In the genomic region with DNA sequence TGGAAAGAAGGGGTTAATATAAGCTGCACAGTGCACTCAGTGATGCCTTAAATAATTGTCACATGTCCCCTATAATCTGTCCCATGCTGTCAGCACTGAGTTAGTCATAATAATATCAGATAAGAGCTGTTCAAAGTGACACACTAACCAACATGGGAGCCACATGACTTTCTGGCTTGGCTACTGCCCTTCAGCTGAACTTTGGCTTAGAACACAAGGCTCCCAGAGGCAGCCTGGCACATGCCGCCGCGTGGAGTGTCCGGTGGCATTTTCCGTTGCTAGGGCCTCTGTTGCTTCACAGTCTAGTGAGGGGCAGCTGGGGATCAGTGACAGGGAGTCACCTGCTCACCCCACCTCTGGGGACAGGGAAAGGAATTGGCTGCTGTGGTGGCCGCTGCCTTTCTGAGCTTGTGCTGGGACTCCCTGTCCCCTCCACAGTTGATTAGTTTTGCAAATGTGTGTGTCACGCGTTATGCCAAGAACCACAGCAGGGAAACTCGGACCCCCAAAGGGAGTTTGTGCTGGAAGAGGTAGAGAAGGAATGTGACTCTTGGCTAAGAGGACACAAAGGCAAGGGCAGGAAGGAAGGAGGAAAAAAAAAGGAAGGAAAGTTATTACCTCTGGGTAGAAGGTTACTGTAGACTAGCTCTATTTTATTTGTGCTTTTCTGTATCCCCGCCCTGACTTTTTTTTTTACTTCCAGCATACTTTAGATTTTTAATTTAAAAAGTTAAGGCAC, we compare ENCODE assay signal across 11 cellular contexts. TPM values are rescaled to one million over a fixed set of nuclear protein-coding genes. Genes with fewer than 3 reads are reported as not detected.
DNase-seq lines count a peak whose midpoint lies in the region; ATAC-seq and TF ChIP-seq lines count a peak whose summit lies in the region.
"Had no signal": no experiment of that assay in that cellular context is flagged by ENCODE, and none has a peak within 500 bp of the region (broad histone marks: within the 10 kb centered on the region; RNA-seq: fewer than 3 reads in every experiment).

No MANE protein-coding gene starts in this region.

- TF ChIP-seq CTCF in GM23338 (conservative IDR thresholded peaks at IDR 0.05; ENCODE audit: low read depth in 2 of 2), result no peak
- TF ChIP-seq CTCF in choroid plexus epithelial cell (conservative IDR thresholded peaks at IDR 0.05; ENCODE audit: low read depth, low read length), result no peak
- no peak for TF ChIP-seq CTCF in retinal pigment epithelial cell (conservative IDR thresholded peaks at IDR 0.05; ENCODE audit: low read depth, low read length)

- peaks cover 4% of the 10 kb centered on the region; the same call in 1 of the 3 replicates for H3K9me3 Mint-ChIP-seq in GM23338

- no peak overlapping the region; the same call in 1 of the 2 replicates for H3K27ac Mint-ChIP-seq in GM23338
- H3K27ac Mint-ChIP-seq: CD8-positive, alpha-beta memory T cell had no signal

- no peaks in the 10 kb centered on the region for H3K36me3 ChIP-seq in GM23338 (ENCODE audit: insufficient read depth)

- no peaks in the 10 kb centered on the region for H4K20me1 ChIP-seq in GM23338 (replicated peaks; ENCODE audit: insufficient read depth)

- H3K4me1 ChIP-seq in GM23338 (ENCODE audit: insufficient read depth), result peaks cover 38% of the 10 kb centered on the region

- H3K4me2 ChIP-seq in GM23338, result peak overlapping the region; percentile 53; the same call in 1 of the 2 replicates

- peaks cover 54% of the 10 kb centered on the region for H3K4me1 Mint-ChIP-seq in GM23338
- H3K4me1 Mint-ChIP-seq: CD8-positive, alpha-beta memory T cell had no signal

- DNase-seq in GM23338 (ENCODE audit: low spot score) (peak; percentile 17), choroid plexus epithelial cell (ENCODE audit: low read depth) (peak; percentile 41), kidney tubule cell (ENCODE audit: low spot score) (peak; percentile 66), retinal pigment epithelial cell (ENCODE audit: low read depth) (peak; percentile 96), GM19238 (ENCODE audit: insufficient read length, low spot score) (no peak), NCI-H2107 (lab: John Stamatoyannopoulos, UW) (no peak)
- DNase-seq in activated CD4-positive, alpha-beta T cell treated with anti-CD3 and anti-CD28 coated beads, Interleukin-2, amount 50 U/mL, for 48 hours, result no peak
- DNase-seq: amniotic stem cell; CD8-positive, alpha-beta memory T cell had no signal

- H3K4me3 Mint-ChIP-seq in GM23338, result no peak overlapping the region
- H3K4me3 Mint-ChIP-seq: CD8-positive, alpha-beta memory T cell had no signal

- no peaks in the 10 kb centered on the region for H3F3A ChIP-seq in GM23338 (replicated peaks; ENCODE audit: low read depth)

- no peaks in the 10 kb centered on the region for H3K9me2 ChIP-seq in GM23338 (ENCODE audit: insufficient read depth)

- H3K27me3 Mint-ChIP-seq in GM23338 (ENCODE audit: insufficient read depth, low read depth, poor library complexity), result peaks cover 4% of the 10 kb centered on the region
- H3K27me3 Mint-ChIP-seq: CD8-positive, alpha-beta memory T cell had no signal

- no peak; the same call in 2 of the 3 replicates for ATAC-seq in GM23338
- no peak for ATAC-seq in HG03457 (IDR thresholded peaks at IDR 0.05; ENCODE audit: unreplicated experiment)

- no peak overlapping the region for H3K27ac ChIP-seq in GM23338 (ENCODE audit: low read depth)
- H3K27ac ChIP-seq: VCaP had no signal

- H3K27me3 ChIP-seq in GM23338 (ENCODE audit: insufficient read depth), result no peaks in the 10 kb centered on the region

- no peaks in the 10 kb centered on the region for H3K79me2 ChIP-seq in GM23338 (replicated peaks; ENCODE audit: insufficient read depth)

- no peak overlapping the region for H3K4me3 ChIP-seq in GM23338
- no peak overlapping the region for H3K4me3 ChIP-seq in choroid plexus epithelial cell (ENCODE audit: low read depth, low read length)
- H3K4me3 ChIP-seq in retinal pigment epithelial cell (ENCODE audit: low read length), result no peak overlapping the region

- H3K36me3 Mint-ChIP-seq in GM23338 (ENCODE audit: low read depth), result 0 out of 3 replicates have a peak, but pooled peaks cover 4% of the 10 kb centered on the region
- H3K36me3 Mint-ChIP-seq: CD8-positive, alpha-beta memory T cell had no signal

- H2AFZ ChIP-seq in GM23338, result no peak overlapping the region

TF ChIP-seq in GM23338, 12 proteins besides CTCF, POLR2A, EP300 and RAD21:
- TF ChIP-seq, protein P1, sequence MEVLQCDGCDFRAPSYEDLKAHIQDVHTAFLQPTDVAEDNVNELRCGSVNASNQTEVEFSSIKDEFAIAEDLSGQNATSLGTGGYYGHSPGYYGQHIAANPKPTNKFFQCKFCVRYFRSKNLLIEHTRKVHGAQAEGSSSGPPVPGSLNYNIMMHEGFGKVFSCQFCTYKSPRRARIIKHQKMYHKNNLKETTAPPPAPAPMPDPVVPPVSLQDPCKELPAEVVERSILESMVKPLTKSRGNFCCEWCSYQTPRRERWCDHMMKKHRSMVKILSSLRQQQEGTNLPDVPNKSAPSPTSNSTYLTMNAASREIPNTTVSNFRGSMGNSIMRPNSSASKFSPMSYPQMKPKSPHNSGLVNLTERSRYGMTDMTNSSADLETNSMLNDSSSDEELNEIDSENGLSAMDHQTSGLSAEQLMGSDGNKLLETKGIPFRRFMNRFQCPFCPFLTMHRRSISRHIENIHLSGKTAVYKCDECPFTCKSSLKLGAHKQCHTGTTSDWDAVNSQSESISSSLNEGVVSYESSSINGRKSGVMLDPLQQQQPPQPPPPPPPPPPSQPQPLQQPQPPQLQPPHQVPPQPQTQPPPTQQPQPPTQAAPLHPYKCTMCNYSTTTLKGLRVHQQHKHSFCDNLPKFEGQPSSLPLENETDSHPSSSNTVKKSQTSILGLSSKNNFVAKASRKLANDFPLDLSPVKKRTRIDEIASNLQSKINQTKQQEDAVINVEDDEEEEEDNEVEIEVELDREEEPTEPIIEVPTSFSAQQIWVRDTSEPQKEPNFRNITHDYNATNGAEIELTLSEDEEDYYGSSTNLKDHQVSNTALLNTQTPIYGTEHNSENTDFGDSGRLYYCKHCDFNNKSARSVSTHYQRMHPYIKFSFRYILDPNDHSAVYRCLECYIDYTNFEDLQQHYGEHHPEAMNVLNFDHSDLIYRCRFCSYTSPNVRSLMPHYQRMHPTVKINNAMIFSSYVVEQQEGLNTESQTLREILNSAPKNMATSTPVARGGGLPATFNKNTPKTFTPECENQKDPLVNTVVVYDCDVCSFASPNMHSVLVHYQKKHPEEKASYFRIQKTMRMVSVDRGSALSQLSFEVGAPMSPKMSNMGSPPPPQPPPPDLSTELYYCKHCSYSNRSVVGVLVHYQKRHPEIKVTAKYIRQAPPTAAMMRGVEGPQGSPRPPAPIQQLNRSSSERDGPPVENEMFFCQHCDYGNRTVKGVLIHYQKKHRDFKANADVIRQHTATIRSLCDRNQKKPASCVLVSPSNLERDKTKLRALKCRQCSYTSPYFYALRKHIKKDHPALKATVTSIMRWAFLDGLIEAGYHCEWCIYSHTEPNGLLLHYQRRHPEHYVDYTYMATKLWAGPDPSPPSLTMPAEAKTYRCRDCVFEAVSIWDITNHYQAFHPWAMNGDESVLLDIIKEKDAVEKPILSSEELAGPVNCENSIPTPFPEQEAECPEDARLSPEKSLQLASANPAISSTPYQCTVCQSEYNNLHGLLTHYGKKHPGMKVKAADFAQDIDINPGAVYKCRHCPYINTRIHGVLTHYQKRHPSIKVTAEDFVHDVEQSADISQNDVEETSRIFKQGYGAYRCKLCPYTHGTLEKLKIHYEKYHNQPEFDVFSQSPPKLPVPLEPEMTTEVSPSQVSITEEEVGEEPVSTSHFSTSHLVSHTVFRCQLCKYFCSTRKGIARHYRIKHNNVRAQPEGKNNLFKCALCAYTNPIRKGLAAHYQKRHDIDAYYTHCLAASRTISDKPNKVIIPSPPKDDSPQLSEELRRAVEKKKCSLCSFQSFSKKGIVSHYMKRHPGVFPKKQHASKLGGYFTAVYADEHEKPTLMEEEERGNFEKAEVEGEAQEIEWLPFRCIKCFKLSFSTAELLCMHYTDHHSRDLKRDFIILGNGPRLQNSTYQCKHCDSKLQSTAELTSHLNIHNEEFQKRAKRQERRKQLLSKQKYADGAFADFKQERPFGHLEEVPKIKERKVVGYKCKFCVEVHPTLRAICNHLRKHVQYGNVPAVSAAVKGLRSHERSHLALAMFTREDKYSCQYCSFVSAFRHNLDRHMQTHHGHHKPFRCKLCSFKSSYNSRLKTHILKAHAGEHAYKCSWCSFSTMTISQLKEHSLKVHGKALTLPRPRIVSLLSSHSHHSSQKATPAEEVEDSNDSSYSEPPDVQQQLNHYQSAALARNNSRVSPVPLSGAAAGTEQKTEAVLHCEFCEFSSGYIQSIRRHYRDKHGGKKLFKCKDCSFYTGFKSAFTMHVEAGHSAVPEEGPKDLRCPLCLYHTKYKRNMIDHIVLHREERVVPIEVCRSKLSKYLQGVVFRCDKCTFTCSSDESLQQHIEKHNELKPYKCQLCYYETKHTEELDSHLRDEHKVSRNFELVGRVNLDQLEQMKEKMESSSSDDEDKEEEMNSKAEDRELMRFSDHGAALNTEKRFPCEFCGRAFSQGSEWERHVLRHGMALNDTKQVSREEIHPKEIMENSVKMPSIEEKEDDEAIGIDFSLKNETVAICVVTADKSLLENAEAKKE (CRISPR knock-in tag; IDR thresholded peaks at IDR 0.05), result 0 out of 2 replicates have a peak, but pooled peaks have one; percentile 13
- TF ChIP-seq, protein P2, sequence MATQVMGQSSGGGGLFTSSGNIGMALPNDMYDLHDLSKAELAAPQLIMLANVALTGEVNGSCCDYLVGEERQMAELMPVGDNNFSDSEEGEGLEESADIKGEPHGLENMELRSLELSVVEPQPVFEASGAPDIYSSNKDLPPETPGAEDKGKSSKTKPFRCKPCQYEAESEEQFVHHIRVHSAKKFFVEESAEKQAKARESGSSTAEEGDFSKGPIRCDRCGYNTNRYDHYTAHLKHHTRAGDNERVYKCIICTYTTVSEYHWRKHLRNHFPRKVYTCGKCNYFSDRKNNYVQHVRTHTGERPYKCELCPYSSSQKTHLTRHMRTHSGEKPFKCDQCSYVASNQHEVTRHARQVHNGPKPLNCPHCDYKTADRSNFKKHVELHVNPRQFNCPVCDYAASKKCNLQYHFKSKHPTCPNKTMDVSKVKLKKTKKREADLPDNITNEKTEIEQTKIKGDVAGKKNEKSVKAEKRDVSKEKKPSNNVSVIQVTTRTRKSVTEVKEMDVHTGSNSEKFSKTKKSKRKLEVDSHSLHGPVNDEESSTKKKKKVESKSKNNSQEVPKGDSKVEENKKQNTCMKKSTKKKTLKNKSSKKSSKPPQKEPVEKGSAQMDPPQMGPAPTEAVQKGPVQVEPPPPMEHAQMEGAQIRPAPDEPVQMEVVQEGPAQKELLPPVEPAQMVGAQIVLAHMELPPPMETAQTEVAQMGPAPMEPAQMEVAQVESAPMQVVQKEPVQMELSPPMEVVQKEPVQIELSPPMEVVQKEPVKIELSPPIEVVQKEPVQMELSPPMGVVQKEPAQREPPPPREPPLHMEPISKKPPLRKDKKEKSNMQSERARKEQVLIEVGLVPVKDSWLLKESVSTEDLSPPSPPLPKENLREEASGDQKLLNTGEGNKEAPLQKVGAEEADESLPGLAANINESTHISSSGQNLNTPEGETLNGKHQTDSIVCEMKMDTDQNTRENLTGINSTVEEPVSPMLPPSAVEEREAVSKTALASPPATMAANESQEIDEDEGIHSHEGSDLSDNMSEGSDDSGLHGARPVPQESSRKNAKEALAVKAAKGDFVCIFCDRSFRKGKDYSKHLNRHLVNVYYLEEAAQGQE (IDR thresholded peaks at IDR 0.05; ENCODE audit: unreplicated experiment), result no peak
TF ChIP-seq in GM23338: peak in this region for 1.

RNA-seq across cellular contexts. Expression of a gene that starts 41.1 kb away (rescaled TPM):
- total RNA-seq in GM23338 (2014; rRNA removed; shearing (Covaris generic)), result 0.54 and 3.3 TPM in 2 replicates
- polyA plus RNA-seq in GM23338 (2016; fragmentation: Nextera tagmentation; extraction: Ambion mirVana), result 0.12 and 0.76 TPM in 2 replicates
- total RNA-seq: CD8-positive, alpha-beta memory T cell had no signal
- polyA plus RNA-seq: CD8-positive, alpha-beta memory T cell had no signal

Comparison
In these comparisons a context has a peak if more than half of its experiments do, and no peak if none do; other contexts are left out.
1. DNase-seq: peak in GM23338 (single experiment), choroid plexus epithelial cell (single experiment), kidney tubule cell (single experiment) and retinal pigment epithelial cell (single experiment); none in activated CD4-positive, alpha-beta T cell treated with anti-CD3 and anti-CD28 coated beads, Interleukin-2, amount 50 U/mL, for 48 hours (0 of 2), GM19238 (single experiment) and NCI-H2107 (single experiment).